In the genomic region with DNA sequence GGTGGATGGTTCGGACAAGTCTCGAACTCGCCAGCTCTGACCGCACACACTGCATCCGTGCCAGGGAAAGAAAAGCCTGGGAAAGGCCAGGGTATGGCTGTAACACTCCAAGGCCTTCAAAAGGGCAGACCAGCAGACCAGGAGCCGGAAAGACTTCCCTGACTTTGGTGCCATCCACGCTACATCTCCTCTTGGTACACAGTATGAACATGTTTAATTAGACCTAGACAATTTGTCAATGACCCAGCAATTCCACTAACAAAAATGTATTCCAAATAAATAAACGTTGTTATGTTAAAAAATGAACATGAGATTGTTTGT, we compare ENCODE assay signal across 1 cellular context.
TF ChIP-seq lines count a peak whose summit lies in the region.

No MANE protein-coding gene starts in this region.

TF ChIP-seq in liver, 16 proteins besides CTCF, POLR2A, EP300 and RAD21 (continued from another document):
- TF ChIP-seq REST (IDR thresholded peaks at IDR 0.05), result no peak
- TF ChIP-seq EGR1 (IDR thresholded peaks at IDR 0.05; ENCODE audit: low read depth in 2 of 2), result no peak
- no peak for TF ChIP-seq HNF4A (conservative IDR thresholded peaks at IDR 0.05)
- no peak for TF ChIP-seq SP1 (IDR thresholded peaks at IDR 0.05)
- no peak for TF ChIP-seq HNF4G (IDR thresholded peaks at IDR 0.05)
- TF ChIP-seq, protein P1, sequence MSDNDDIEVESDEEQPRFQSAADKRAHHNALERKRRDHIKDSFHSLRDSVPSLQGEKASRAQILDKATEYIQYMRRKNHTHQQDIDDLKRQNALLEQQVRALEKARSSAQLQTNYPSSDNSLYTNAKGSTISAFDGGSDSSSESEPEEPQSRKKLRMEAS (IDR thresholded peaks at IDR 0.05), result no peak
- no peak for TF ChIP-seq NR2F2 (IDR thresholded peaks at IDR 0.05)
- no peak for TF ChIP-seq FOXA2 (IDR thresholded peaks at IDR 0.05)
